ENCODE assay signal across 17 cellular contexts in genomic region chr17:44623070-44623725, GRCh38. TPM values are rescaled to one million over a fixed set of nuclear protein-coding genes. Genes with fewer than 3 reads are reported as not detected.
DNase-seq lines count a peak whose midpoint lies in the region; TF ChIP-seq lines count a peak whose summit lies in the region.
"Had no signal": no experiment of that assay in that cellular context is flagged by ENCODE, and none has a peak within 500 bp of the region (broad histone marks: within the 10 kb centered on the region; RNA-seq: fewer than 3 reads in every experiment).

No MANE protein-coding gene starts in this region.

- H3K9me3 ChIP-seq in tibial nerve: peaks cover 0 to 3% (median 0%) of the 10 kb centered on the region in 4 donors
- H3K9me3 ChIP-seq: gastrocnemius medialis, stomach, vagina had no signal

- DNase-seq in A172 (ENCODE audit: low spot score): peak; percentile 47
- DNase-seq in ELR (ENCODE audit: low read depth): peak; percentile 40
- peak; percentile 21 for DNase-seq in RPMI7951 (ENCODE audit: low read depth)
- peak; percentile 44 for DNase-seq in glomerular visceral epithelial cell (ENCODE audit: extremely low spot score)
- DNase-seq in stimulated activated CD4-positive, alpha-beta T cell treated with anti-CD3 and anti-CD28 coated beads, Interleukin-15, amount 100 ng/mL, for 24 hours: no peak
- no peak for DNase-seq in DMS 273 treated with DMSO at 0.1 percent for 48 hours (lab: John Stamatoyannopoulos, UW)
- DNase-seq in tibial nerve (ENCODE audit: low spot score in 2 of 2): no peak
- DNase-seq in AG20443 (ENCODE audit: low spot score): no peak
- DNase-seq: activated B cell treated with CpG ODN at 0.5 μM for 24 hours, amygdala, gastrocnemius medialis, KG1, NCI-H1105, NCI-H226, SHP77, stomach had no signal

- no peaks in the 10 kb centered on the region for H3K36me3 ChIP-seq in tibial nerve
- H3K36me3 ChIP-seq: gastrocnemius medialis, stomach, vagina had no signal

- TF ChIP-seq EP300 in tibial nerve (IDR thresholded peaks at IDR 0.05): no peak

- TF ChIP-seq POLR2A in tibial nerve (IDR thresholded peaks at IDR 0.05): no peak

- peaks cover 0 to 4% (median 0%) of the 10 kb centered on the region in 4 donors for H3K4me1 ChIP-seq in tibial nerve
- H3K4me1 ChIP-seq: gastrocnemius medialis, vagina had no signal

- H3K27ac ChIP-seq in tibial nerve: no peak overlapping the region
- H3K27ac ChIP-seq: gastrocnemius medialis, stomach, vagina had no signal

- H3K4me3 ChIP-seq in tibial nerve: no peak overlapping the region
- H3K4me3 ChIP-seq: gastrocnemius medialis, stomach, vagina had no signal

- no peak for TF ChIP-seq CTCF in tibial nerve (IDR thresholded peaks at IDR 0.05)

- WGBS in tibial nerve, 2 donors: 78% methylated on average over 6 of the region's 6 CpGs

- H3K27me3 ChIP-seq in tibial nerve: no peaks in the 10 kb centered on the region
- H3K27me3 ChIP-seq: vagina had no signal

RNA-seq across cellular contexts. Expression of gene MEIOC, which starts 33.1 kb away (rescaled TPM):
- total RNA-seq in A172 (2014; rRNA removed; shearing (Covaris generic)): 0.14 and 0.91 TPM in 2 replicates
- total RNA-seq in RPMI7951 (2014; rRNA removed; shearing (Covaris generic)): under 0.01 and 0.20 TPM in 2 replicates
- total RNA-seq in tibial nerve: not detected
- total RNA-seq: gastrocnemius medialis, stomach, vagina had no signal

Comparison
In these comparisons a context has a peak if more than half of its experiments do, and no peak if none do; other contexts are left out.
1. DNase-seq: peak in A172 (single experiment), ELR (single experiment), RPMI7951 (single experiment) and glomerular visceral epithelial cell (single experiment); none in stimulated activated CD4-positive, alpha-beta T cell treated with anti-CD3 and anti-CD28 coated beads, Interleukin-15, amount 100 ng/mL, for 24 hours (single experiment), DMS 273 treated with DMSO at 0.1 percent for 48 hours (single experiment), tibial nerve (0 of 2) and AG20443 (single experiment).